ENCODE assay signal across 13 cellular contexts in the genomic region with DNA sequence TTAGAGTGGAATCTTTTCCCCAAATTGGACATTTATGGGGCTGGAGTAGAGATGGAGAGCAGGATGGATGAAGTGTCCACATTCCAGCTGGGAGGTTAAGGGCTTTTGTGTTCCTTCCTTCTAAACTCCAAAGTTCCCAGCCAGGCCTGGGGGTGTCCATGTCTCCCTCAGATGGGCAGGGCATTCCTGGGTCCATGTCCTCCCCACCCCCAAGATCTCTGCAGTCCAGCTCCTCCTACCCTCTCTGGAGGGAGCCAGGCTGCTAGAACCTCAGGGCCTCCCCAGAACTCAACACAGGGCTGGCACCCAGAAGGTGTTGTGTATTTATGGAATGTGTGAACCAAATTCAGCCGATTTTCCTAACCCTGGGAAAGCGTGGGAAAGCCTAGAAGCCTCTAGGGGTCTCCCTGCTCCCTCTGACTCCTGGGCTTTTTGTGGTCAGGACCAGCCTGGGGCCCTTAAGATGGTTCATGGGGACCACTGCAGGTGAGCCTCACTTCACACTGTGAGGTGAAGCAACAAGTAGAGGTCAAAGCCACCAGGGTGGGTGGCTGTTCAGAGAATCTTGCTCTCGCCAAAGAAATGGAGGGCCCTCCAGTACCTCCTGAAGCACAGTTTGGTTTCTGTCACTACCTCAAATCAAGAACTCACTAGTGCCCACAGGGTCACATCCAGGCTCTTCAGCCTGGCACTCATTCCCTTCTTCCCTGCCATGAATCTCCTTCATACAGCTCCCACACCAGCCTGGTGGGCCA. TPM values are rescaled to one million over a fixed set of nuclear protein-coding genes. Genes with fewer than 3 reads are reported as not detected.
DNase-seq lines count a peak whose midpoint lies in the region; ATAC-seq and TF ChIP-seq lines count a peak whose summit lies in the region.
"Had no signal": no experiment of that assay in that cellular context is flagged by ENCODE, and none has a peak within 500 bp of the region (broad histone marks: within the 10 kb centered on the region; RNA-seq: fewer than 3 reads in every experiment).

No MANE protein-coding gene starts in this region.

- H4K91ac ChIP-seq in mesenchymal stem cell (ENCODE audit: low read length), result no peak overlapping the region

- no peak for DNase-seq in BJ (ENCODE audit: low read depth)
- no peak for DNase-seq in HCT116 (ENCODE audit: low read depth, low spot score)
- DNase-seq in astrocyte of the cerebellum (ENCODE audit: low read depth), result no peak
- no peak for DNase-seq in mesenchymal stem cell
- DNase-seq in AG08396 (ENCODE audit: low spot score), result no peak
- DNase-seq in amniotic stem cell (lab: John Stamatoyannopoulos, UW), result no peak
- DNase-seq in cerebellar nuclear complex (lab: John Stamatoyannopoulos, UW), result no peak
- DNase-seq: left lung, natural killer cell, NCI-H2227 treated with DMSO at 0.1 percent for 48 hours had no signal

- H3K36me3 ChIP-seq in BJ (ENCODE audit: control insufficient read depth, insufficient read depth, low read length), result no peaks in the 10 kb centered on the region
- H3K36me3 ChIP-seq in HCT116 (ENCODE audit: control insufficient read depth in 1 of 2, insufficient read depth in 2 of 2, low read length in 2 of 2), result no peaks in the 10 kb centered on the region
- H3K36me3 ChIP-seq in mesenchymal stem cell (ENCODE audit: control insufficient read depth in 1 of 2, insufficient read depth in 2 of 2, low read depth in 1 of 2, low read length in 2 of 2), result peaks cover 0 to 11% of the 10 kb centered on the region in 2 experiments
- H3K36me3 ChIP-seq: left lung had no signal

- H3K9ac ChIP-seq in HCT116 (ENCODE audit: low read length) (no peak overlapping the region), mesenchymal stem cell (ENCODE audit: low read length) (no peak overlapping the region)

- no peak overlapping the region for H3K4ac ChIP-seq in mesenchymal stem cell (ENCODE audit: low read depth in 1 of 2, low read length in 2 of 2)

- in situ Hi-C loops in astrocyte of the cerebellum (cut with HindIII; ENCODE audit: low sequenced_read_pairs), result no loop called here

- no peaks in the 10 kb centered on the region for H3K79me2 ChIP-seq in HCT116 (ENCODE audit: insufficient read depth, low read length)

- H3K79me1 ChIP-seq in mesenchymal stem cell (replicated peaks; ENCODE audit: low read length, poor library complexity, severe bottlenecking), result peaks cover 38% of the 10 kb centered on the region

- peak overlapping the region; percentile 21 for H2AK5ac ChIP-seq in mesenchymal stem cell (ENCODE audit: low read length, severe bottlenecking)

- H3K9me3 ChIP-seq in HCT116 (ENCODE audit: control insufficient read depth in 1 of 2, insufficient read depth in 1 of 2, low read depth in 1 of 2, low read length in 2 of 2) (no peaks in the 10 kb centered on the region), mesenchymal stem cell (ENCODE audit: control insufficient read depth, low read length) (no peaks in the 10 kb centered on the region)
- H3K9me3 ChIP-seq: left lung had no signal

- intact Hi-C loops in HCT116 (cut with micrococcal nuclease), result loop anchor here (10.0 kb wide), 1 partner anchor 409 kb away; no protein-coding TSS in a partner anchor

- no peak overlapping the region for H3K14ac ChIP-seq in mesenchymal stem cell (ENCODE audit: low read length in 2 of 2)

- TF ChIP-seq RAD21 in HCT116 (IDR thresholded peaks at IDR 0.05; ENCODE audit: low read depth), result peak; percentile 41; the same call in 1 of the 2 replicates

- H4K20me1 ChIP-seq in HCT116 (ENCODE audit: insufficient read depth), result no peaks in the 10 kb centered on the region

- no peaks in the 10 kb centered on the region for H3K9me2 ChIP-seq in HCT116 (ENCODE audit: insufficient read depth)

- WGBS in mesenchymal stem cell, result 56% methylated on average over 3 of the region's 3 CpGs

- H4K8ac ChIP-seq in mesenchymal stem cell (ENCODE audit: low read length), result no peak overlapping the region

- H2BK5ac ChIP-seq in mesenchymal stem cell (ENCODE audit: low read depth, low read length, poor library complexity, severe bottlenecking), result no peak overlapping the region

- H3K4me2 ChIP-seq in HCT116 (ENCODE audit: low read length), result peak overlapping the region; percentile 88
- H3K4me2 ChIP-seq in mesenchymal stem cell (ENCODE audit: low read length, poor library complexity, severe bottlenecking), result no peak overlapping the region

- H2BK12ac ChIP-seq in mesenchymal stem cell (ENCODE audit: low read length in 2 of 2), result no peak overlapping the region

- no peak overlapping the region for H3K27ac ChIP-seq in HCT116 (ENCODE audit: low read depth, low read length)
- no peak overlapping the region for H3K27ac ChIP-seq in mesenchymal stem cell (ENCODE audit: low read length, poor library complexity, severe bottlenecking)
- H3K27ac ChIP-seq: left lung had no signal

- no peak for TF ChIP-seq POLR2A in HCT116 (IDR thresholded peaks at IDR 0.05; ENCODE audit: borderline replicate concordance, extremely low read depth, insufficient read depth, insufficient read length)

- TF ChIP-seq CTCF in BJ (IDR thresholded peaks at IDR 0.05; ENCODE audit: insufficient read depth, low read depth, low read length) (peak; percentile 27; the same call in 1 of the 2 replicates), HCT116 (IDR thresholded peaks at IDR 0.05 in 2 of 3, conservative IDR thresholded peaks at IDR 0.05 in 1 of 3; ENCODE audit: borderline replicate concordance in 1 of 3, insufficient read depth in 1 of 3, low read depth in 2 of 3, low read length in 2 of 3) (peak; percentile 20 to 37 (median 27); a peak in 5 of 6 replicates), astrocyte of the cerebellum (IDR thresholded peaks at IDR 0.05; ENCODE audit: low read depth, low read length, missing control alignments) (peak; percentile 52)

- H3K4me3 ChIP-seq in BJ (ENCODE audit: low read depth, low read length), result no peak overlapping the region
- 0 out of 4 replicates have a peak overlapping the region, but pooled peaks of 1 of the 2 experiments have one; percentile 51 for H3K4me3 ChIP-seq in HCT116 (replicated peaks in 1 of 2; ENCODE audit: low read depth in 1 of 2, low read length in 2 of 2)
- H3K4me3 ChIP-seq in astrocyte of the cerebellum (ENCODE audit: low read depth, low read length), result no peak overlapping the region
- H3K4me3 ChIP-seq in mesenchymal stem cell (ENCODE audit: insufficient read depth in 1 of 2, low read depth in 1 of 2, low read length in 2 of 2), result no peak overlapping the region
- H3K4me3 ChIP-seq: left lung, smooth muscle cell had no signal

- no peak for ATAC-seq in HCT116
- ATAC-seq: natural killer cell had no signal

- H3K27me3 ChIP-seq in BJ (ENCODE audit: control insufficient read depth, insufficient read depth, low read length), result no peaks in the 10 kb centered on the region
- H3K27me3 ChIP-seq in HCT116 (ENCODE audit: insufficient read depth, low read length), result peaks cover 4% of the 10 kb centered on the region; the same call in 1 of the 2 replicates
- H3K27me3 ChIP-seq in mesenchymal stem cell (ENCODE audit: control insufficient read depth in 1 of 2, insufficient read depth in 1 of 2, low read length in 2 of 2), result peaks cover 0 to 98% of the 10 kb centered on the region in 2 experiments

- no TSS peak for BruUV-seq in HCT116 (replicated peaks; lab: Mats Ljungman, UMichigan)

- CTCF ChIA-PET in BJ (lab: Yijun Ruan, JAX) (interaction anchor here (0.7 to 0.9 kb wide), 6 partner anchors 12 to 200 kb away, joined by 3 to 4 read pairs (median 3); no protein-coding TSS in a partner anchor), HCT116 (lab: Charles Lee) (interaction anchor here (2.6 kb wide), 1 partner anchor 198 kb away, joined by 31 read pairs; no protein-coding TSS in a partner anchor)

- peaks cover 24 to 25% of the 10 kb centered on the region in 2 experiments for H3K4me1 ChIP-seq in HCT116 (ENCODE audit: control insufficient read depth in 1 of 2, insufficient read depth in 2 of 2, low read length in 2 of 2)
- H3K4me1 ChIP-seq in mesenchymal stem cell (ENCODE audit: control insufficient read depth, insufficient read depth, low read depth, low read length), result peaks cover 72% of the 10 kb centered on the region

- POLR2A ChIA-PET in BJ (lab: Charles Lee) (no interaction called here), HCT116 (lab: Charles Lee) (no interaction called here)

- H3K18ac ChIP-seq in mesenchymal stem cell (ENCODE audit: low read depth in 1 of 2, low read length in 2 of 2), result no peak overlapping the region

- H2BK15ac ChIP-seq in mesenchymal stem cell (ENCODE audit: low read depth, poor library complexity, severe bottlenecking), result no peak overlapping the region

- RAD21 ChIA-PET in HCT116 (lab: Charles Lee; ENCODE audit: low non-redundant PET in 1 of 2, low total read pairs in 2 of 2, uncharacterized antibody in 2 of 2, unreplicated experiment in 2 of 2), result no interaction called here

- H2AFZ ChIP-seq in HCT116 (ENCODE audit: low read depth, low read length, poor library complexity, severe bottlenecking) (no peak overlapping the region), mesenchymal stem cell (ENCODE audit: low read depth, low read length) (no peak overlapping the region)

- H2BK120ac ChIP-seq in mesenchymal stem cell (ENCODE audit: low read depth, low read length), result no peak overlapping the region

- no peak overlapping the region for H3K23ac ChIP-seq in mesenchymal stem cell (ENCODE audit: low read length in 2 of 2)

TF ChIP-seq in HCT116, 20 proteins besides CTCF, POLR2A, EP300 and RAD21 (continues in another document):
- TF ChIP-seq EZH2 (IDR thresholded peaks at IDR 0.05), result no peak
- no peak for TF ChIP-seq FOSL1 (IDR thresholded peaks at IDR 0.05; ENCODE audit: low read depth)
- TF ChIP-seq, protein P1, sequence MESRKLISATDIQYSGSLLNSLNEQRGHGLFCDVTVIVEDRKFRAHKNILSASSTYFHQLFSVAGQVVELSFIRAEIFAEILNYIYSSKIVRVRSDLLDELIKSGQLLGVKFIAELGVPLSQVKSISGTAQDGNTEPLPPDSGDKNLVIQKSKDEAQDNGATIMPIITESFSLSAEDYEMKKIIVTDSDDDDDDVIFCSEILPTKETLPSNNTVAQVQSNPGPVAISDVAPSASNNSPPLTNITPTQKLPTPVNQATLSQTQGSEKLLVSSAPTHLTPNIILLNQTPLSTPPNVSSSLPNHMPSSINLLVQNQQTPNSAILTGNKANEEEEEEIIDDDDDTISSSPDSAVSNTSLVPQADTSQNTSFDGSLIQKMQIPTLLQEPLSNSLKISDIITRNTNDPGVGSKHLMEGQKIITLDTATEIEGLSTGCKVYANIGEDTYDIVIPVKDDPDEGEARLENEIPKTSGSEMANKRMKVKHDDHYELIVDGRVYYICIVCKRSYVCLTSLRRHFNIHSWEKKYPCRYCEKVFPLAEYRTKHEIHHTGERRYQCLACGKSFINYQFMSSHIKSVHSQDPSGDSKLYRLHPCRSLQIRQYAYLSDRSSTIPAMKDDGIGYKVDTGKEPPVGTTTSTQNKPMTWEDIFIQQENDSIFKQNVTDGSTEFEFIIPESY (IDR thresholded peaks at IDR 0.05; ENCODE audit: extremely low read depth, insufficient replicate concordance, low read length), result no peak
- TF ChIP-seq ZNF274 (IDR thresholded peaks at IDR 0.05; ENCODE audit: low read depth, low read length), result no peak
- no peak for TF ChIP-seq SP1 (IDR thresholded peaks at IDR 0.05; ENCODE audit: low read depth)

RNA-seq across cellular contexts. Expression of gene GLIS1, which starts 54.8 kb away (rescaled TPM):
- 0.86 and 1.9 TPM in 2 replicates for polyA plus RNA-seq in BJ (2011; rRNA removed)
- 1.5 and 1.8 TPM in 2 replicates for polyA minus RNA-seq in BJ (2011; rRNA and poly(A)+ RNA removed)
- 0.39 TPM for total RNA-seq in HCT116 (2021; ENCODE audit: unreplicated experiment)
- polyA plus RNA-seq in HCT116 (2012), result 0.19 and 0.42 TPM in 2 replicates
- 0.29 TPM for polyA plus RNA-seq in mesenchymal stem cell (2013, experiment 1 of 2)
- polyA plus RNA-seq in mesenchymal stem cell (2013, experiment 2 of 2), result 0.29 TPM
- total RNA-seq: HT-29; left lung; natural killer cell; T-helper 2 cell treated with Interferon-gamma antibody and Interleukin-4, amounts not matched to agents 100 ng/mL and 5 ng/mL, for 36 hours had no signal
